Comparison of ENCODE assay signal across 8 cellular contexts in genomic region chr1:239308701-239309333, GRCh38.
A peak's percentile ranks its signal among the peaks of the same experiment; 100 is the strongest.
DNase-seq lines count a peak whose midpoint lies in the region; ATAC-seq and TF ChIP-seq lines count a peak whose summit lies in the region.

No MANE protein-coding gene starts in this region.

- H3K4me1 ChIP-seq in iPS DF 6.9 (ENCODE audit: control insufficient read depth, insufficient read depth, low read length), result no peaks in the 10 kb centered on the region

- DNase-seq in NCI-H2081 (lab: John Stamatoyannopoulos, UW), result peak; percentile 29 to 47
- no peak for DNase-seq in NCI-H2081 treated with DMSO at 0.1 percent for 48 hours (lab: John Stamatoyannopoulos, UW)
- peak; percentile 5 for DNase-seq in HK-2 (ENCODE audit: unreplicated experiment)
- DNase-seq in iPS DF 6.9 (ENCODE audit: low read depth, low spot score), result peak; percentile 58
- DNase-seq in stimulated activated naive CD8-positive, alpha-beta T cell treated with anti-CD3 and anti-CD28 coated beads, Interleukin-15, Interleukin-2, amounts not matched to agents 100 U/mL and 50 U/mL, for 24 hours, result peak; percentile 46
- DNase-seq in activated CD4-positive, CD25-positive, alpha-beta regulatory T cell (lab: John Stamatoyannopoulos, UW), result no peak
- DNase-seq in SW 1271 (lab: John Stamatoyannopoulos, UW), result no peak

- no peaks in the 10 kb centered on the region for H3K9me3 ChIP-seq in iPS DF 6.9 (ENCODE audit: control insufficient read depth, insufficient read depth, low read length)

- no CpG with 5 or more reads among the region's 6 CpGs for WGBS in iPS DF 6.9 (ENCODE audit: insufficient coverage, insufficient read length)

- ATAC-seq in stimulated activated naive CD8-positive, alpha-beta T cell treated with anti-CD3 and anti-CD28 coated beads, Interleukin-15, Interleukin-2, amounts not matched to agents 100 U/mL and 50 U/mL, for 24 hours, result peak; percentile 55

- peak; percentile 49 for TF ChIP-seq CTCF in VCaP (conservative IDR thresholded peaks at IDR 0.05)

- H3K27ac ChIP-seq in VCaP (no peak overlapping the region), iPS DF 6.9 (ENCODE audit: low read length) (no peak overlapping the region)

- no peak overlapping the region for H3K4me3 ChIP-seq in iPS DF 6.9 (ENCODE audit: low read length)

- no peaks in the 10 kb centered on the region for H3K27me3 ChIP-seq in iPS DF 6.9 (ENCODE audit: control insufficient read depth, insufficient read depth, low read length)

- H3K36me3 ChIP-seq in iPS DF 6.9 (ENCODE audit: control insufficient read depth, insufficient read depth, low read length), result no peaks in the 10 kb centered on the region

Comparison
In these comparisons a context has a peak if more than half of its experiments do, and no peak if none do; other contexts are left out.
1. DNase-seq: peak in NCI-H2081 (2 of 2), HK-2 (single experiment), iPS DF 6.9 (single experiment) and stimulated activated naive CD8-positive, alpha-beta T cell treated with anti-CD3 and anti-CD28 coated beads, Interleukin-15, Interleukin-2, amounts not matched to agents 100 U/mL and 50 U/mL, for 24 hours (single experiment); none in NCI-H2081 treated with DMSO at 0.1 percent for 48 hours (single experiment), activated CD4-positive, CD25-positive, alpha-beta regulatory T cell (0 of 4) and SW 1271 (0 of 2).